In the genomic region with DNA sequence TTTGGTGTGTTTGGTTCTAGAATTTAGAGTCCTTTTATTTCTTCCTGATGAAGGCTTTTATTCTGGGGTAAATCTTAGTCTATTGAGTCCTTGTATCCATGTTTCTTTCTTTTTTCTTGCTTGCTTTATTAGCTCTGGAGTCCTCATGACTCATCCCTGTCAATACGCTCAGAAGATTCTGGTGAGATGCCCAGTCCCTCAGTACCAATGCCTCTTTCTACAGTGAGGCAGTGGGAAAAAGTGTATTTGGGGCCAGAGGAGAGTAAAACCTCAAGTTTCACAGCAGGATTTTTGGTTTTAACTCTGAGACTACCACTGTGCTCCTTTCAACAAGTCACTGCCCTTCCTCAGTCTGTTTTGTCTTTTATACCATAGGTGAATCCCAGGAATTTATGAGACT, we compare ENCODE assay signal across 27 cellular contexts.
DNase-seq lines count a peak whose midpoint lies in the region; ATAC-seq and TF ChIP-seq lines count a peak whose summit lies in the region.
"Had no signal": no experiment of that assay in that cellular context is flagged by ENCODE, and none has a peak within 500 bp of the region (broad histone marks: within the 10 kb centered on the region; RNA-seq: fewer than 3 reads in every experiment).

No MANE protein-coding gene starts in this region.

- in situ Hi-C loops in astrocyte of the spinal cord (cut with HindIII; ENCODE audit: low sequenced_read_pairs), result no loop called here

- no peaks in the 10 kb centered on the region for H3K27me3 Mint-ChIP-seq in effector memory CD8-positive, alpha-beta T cell
- H3K27me3 Mint-ChIP-seq: activated CD8-positive, alpha-beta memory T cell treated with anti-CD3 and anti-CD28 coated beads, Interleukin-2, amount 10 ng/mL, durations not matched to agents 7 days and 5 days; activated naive CD4-positive, alpha-beta T cell treated with anti-CD3 and anti-CD28 coated beads, Interleukin-2, amount 10 ng/mL, durations not matched to agents 7 days and 5 days; memory B cell; naive B cell; stimulated activated naive CD8-positive, alpha-beta T cell treated with anti-CD3 and anti-CD28 coated beads, Interleukin-15, Interleukin-2, amounts not matched to agents 100 ng/mL and 50 ng/mL, for 24 hours; T-cell had no signal

- DNase-seq in AG10803 (ENCODE audit: low read depth) (peak; percentile 28), HT1080 (ENCODE audit: low read depth) (peak; percentile 52), astrocyte of the spinal cord (ENCODE audit: low read depth, low spot score) (peak; percentile 79), medulla oblongata (ENCODE audit: extremely low spot score) (peak; percentile 9), hippocampal formation (lab: John Stamatoyannopoulos, UW) (no peak)
- DNase-seq in effector memory CD8-positive, alpha-beta T cell, result no peak
- DNase-seq in stimulated activated naive CD8-positive, alpha-beta T cell treated with anti-CD3 and anti-CD28 coated beads, Interleukin-15, Interleukin-2, amounts not matched to agents 100 U/mL and 50 U/mL, for 24 hours, result no peak
- DNase-seq in activated CD4-positive, alpha-beta T cell treated with anti-CD3 and anti-CD28 coated beads for 48 hours, result no peak
- DNase-seq: activated CD4-positive, alpha-beta T cell treated with anti-CD3 and anti-CD28 coated beads for 4 hours; activated CD8-positive, alpha-beta memory T cell treated with anti-CD3 and anti-CD28 coated beads, Interleukin-2, amount 10 ng/mL, durations not matched to agents 7 days and 5 days; activated naive CD4-positive, alpha-beta T cell treated with anti-CD3 and anti-CD28 coated beads, Interleukin-2, amount 10 ng/mL, durations not matched to agents 7 days and 5 days; amygdala; C1 segment of cervical spinal cord; central memory CD4-positive, alpha-beta T cell; erythroblast; KBM-7; naive B cell; NCI-H187 treated with DMSO at 0.1 percent for 48 hours; NCI-H2227 treated with DMSO at 0.1 percent for 48 hours; SIG-M5; stimulated activated CD4-positive, alpha-beta T cell treated with anti-CD3 and anti-CD28 coated beads, Interleukin-4, amount 100 ng/mL, for 4 hours; T-cell had no signal

- no peak overlapping the region for H3K27ac Mint-ChIP-seq in effector memory CD8-positive, alpha-beta T cell
- H3K27ac Mint-ChIP-seq: activated CD8-positive, alpha-beta memory T cell treated with anti-CD3 and anti-CD28 coated beads, Interleukin-2, amount 10 ng/mL, durations not matched to agents 7 days and 5 days; activated naive CD4-positive, alpha-beta T cell treated with anti-CD3 and anti-CD28 coated beads, Interleukin-2, amount 10 ng/mL, durations not matched to agents 7 days and 5 days; memory B cell; naive B cell; stimulated activated naive CD8-positive, alpha-beta T cell treated with anti-CD3 and anti-CD28 coated beads, Interleukin-15, Interleukin-2, amounts not matched to agents 100 ng/mL and 50 ng/mL, for 24 hours; T-cell had no signal

- H3K9me3 Mint-ChIP-seq in effector memory CD8-positive, alpha-beta T cell, result peaks cover 1 to 27% of the 10 kb centered on the region in 2 donors
- H3K9me3 Mint-ChIP-seq: activated naive CD4-positive, alpha-beta T cell treated with anti-CD3 and anti-CD28 coated beads, Interleukin-2, amount 10 ng/mL, durations not matched to agents 7 days and 5 days had no signal

- no peak overlapping the region for H3K4me3 Mint-ChIP-seq in effector memory CD8-positive, alpha-beta T cell
- H3K4me3 Mint-ChIP-seq: activated CD8-positive, alpha-beta memory T cell treated with anti-CD3 and anti-CD28 coated beads, Interleukin-2, amount 10 ng/mL, durations not matched to agents 7 days and 5 days; activated naive CD4-positive, alpha-beta T cell treated with anti-CD3 and anti-CD28 coated beads, Interleukin-2, amount 10 ng/mL, durations not matched to agents 7 days and 5 days; memory B cell; naive B cell; stimulated activated naive CD8-positive, alpha-beta T cell treated with anti-CD3 and anti-CD28 coated beads, Interleukin-15, Interleukin-2, amounts not matched to agents 100 ng/mL and 50 ng/mL, for 24 hours; T-cell had no signal

- H3K4me3 ChIP-seq in AG10803 (ENCODE audit: low read length), result no peak overlapping the region
- H3K4me3 ChIP-seq in astrocyte of the spinal cord (ENCODE audit: low read depth, low read length), result no peak overlapping the region
- H3K4me3 ChIP-seq: gastroesophageal sphincter, transverse colon had no signal

- no peaks in the 10 kb centered on the region for H3K36me3 Mint-ChIP-seq in effector memory CD8-positive, alpha-beta T cell (ENCODE audit: insufficient read depth)
- H3K36me3 Mint-ChIP-seq: activated CD8-positive, alpha-beta memory T cell treated with anti-CD3 and anti-CD28 coated beads, Interleukin-2, amount 10 ng/mL, durations not matched to agents 7 days and 5 days; activated naive CD4-positive, alpha-beta T cell treated with anti-CD3 and anti-CD28 coated beads, Interleukin-2, amount 10 ng/mL, durations not matched to agents 7 days and 5 days; memory B cell; naive B cell; T-cell had no signal

- TF ChIP-seq CTCF in AG10803 (conservative IDR thresholded peaks at IDR 0.05; ENCODE audit: low read length) (no peak), astrocyte of the spinal cord (IDR thresholded peaks at IDR 0.05; ENCODE audit: low read depth, low read length) (no peak)

- ATAC-seq in effector memory CD8-positive, alpha-beta T cell (replicated peaks), result no peak
- no peak for ATAC-seq in stimulated activated naive CD8-positive, alpha-beta T cell treated with anti-CD3 and anti-CD28 coated beads, Interleukin-15, Interleukin-2, amounts not matched to agents 100 U/mL and 50 U/mL, for 24 hours
- ATAC-seq: activated CD8-positive, alpha-beta memory T cell treated with anti-CD3 and anti-CD28 coated beads, Interleukin-2, amount 10 ng/mL, durations not matched to agents 7 days and 5 days; gastroesophageal sphincter; HCT116; T-cell had no signal

- no peaks in the 10 kb centered on the region for H3K4me1 Mint-ChIP-seq in effector memory CD8-positive, alpha-beta T cell (ENCODE audit: low read depth in 2 of 2)
- H3K4me1 Mint-ChIP-seq: activated CD8-positive, alpha-beta memory T cell treated with anti-CD3 and anti-CD28 coated beads, Interleukin-2, amount 10 ng/mL, durations not matched to agents 7 days and 5 days; activated naive CD4-positive, alpha-beta T cell treated with anti-CD3 and anti-CD28 coated beads, Interleukin-2, amount 10 ng/mL, durations not matched to agents 7 days and 5 days; memory B cell; naive B cell; T-cell had no signal

Comparison
In these comparisons a context has a peak if more than half of its experiments do, and no peak if none do; other contexts are left out.
1. DNase-seq: peak in AG10803 (single experiment), HT1080 (single experiment), astrocyte of the spinal cord (single experiment) and medulla oblongata (single experiment); none in effector memory CD8-positive, alpha-beta T cell (0 of 3), stimulated activated naive CD8-positive, alpha-beta T cell treated with anti-CD3 and anti-CD28 coated beads, Interleukin-15, Interleukin-2, amounts not matched to agents 100 U/mL and 50 U/mL, for 24 hours (single experiment), hippocampal formation (0 of 2) and activated CD4-positive, alpha-beta T cell treated with anti-CD3 and anti-CD28 coated beads for 48 hours (single experiment).